18 cellular contexts compared by ENCODE assay signal in the genomic region with DNA sequence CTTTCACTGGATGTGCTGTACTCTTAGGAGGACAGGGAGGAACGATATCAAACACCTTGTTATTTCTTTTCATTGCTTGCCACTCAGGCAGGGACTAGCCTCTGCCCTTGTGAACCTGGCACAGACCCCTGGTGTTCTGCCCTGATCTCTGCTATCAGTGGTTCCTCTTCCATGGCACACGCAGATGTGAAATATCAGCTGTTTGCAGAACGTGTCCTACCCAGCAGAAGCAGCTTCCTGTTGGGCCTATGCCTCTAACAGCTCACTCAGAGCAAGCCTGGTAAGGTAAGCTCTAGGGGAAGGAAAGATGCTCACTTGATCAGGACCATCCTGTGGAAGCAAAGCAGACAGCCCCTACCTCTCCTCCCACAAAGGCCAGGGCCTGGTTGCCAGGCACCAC. TPM values are rescaled to one million over a fixed set of nuclear protein-coding genes. Genes with fewer than 3 reads are reported as not detected.
DNase-seq lines count a peak whose midpoint lies in the region; ATAC-seq, FAIRE-seq and TF ChIP-seq lines count a peak whose summit lies in the region.
"Had no signal": no experiment of that assay in that cellular context is flagged by ENCODE, and none has a peak within 500 bp of the region (broad histone marks: within the 10 kb centered on the region; RNA-seq: fewer than 3 reads in every experiment).

No MANE protein-coding gene starts in this region.

- TF ChIP-seq CTCF in bronchial epithelial cell (IDR thresholded peaks at IDR 0.05; ENCODE audit: insufficient read depth, low read length, severe bottlenecking) = no peak
- TF ChIP-seq CTCF in psoas muscle (IDR thresholded peaks at IDR 0.05) = no peak
- TF ChIP-seq CTCF in breast epithelium (IDR thresholded peaks at IDR 0.05) = no peak
- no peak for TF ChIP-seq CTCF in GM13976 (IDR thresholded peaks at IDR 0.05; ENCODE audit: borderline replicate concordance, control extremely low read depth, extremely low read depth, insufficient read depth, missing control alignments)

- intact Hi-C loops in activated CD4-positive, alpha-beta T cell treated with anti-CD3 and anti-CD28 coated beads for 36 hours (cut with DNase I, micrococcal nuclease) = no loop called here
- intact Hi-C loops in psoas muscle (cut with DNase I) (no loop called here), breast epithelium (cut with DNase I; ENCODE audit: low total_unique reads) (no loop called here)

- peak overlapping the region; percentile 50 for H3K27ac ChIP-seq in psoas muscle
- H3K27ac ChIP-seq in breast epithelium = no peak overlapping the region
- H3K27ac ChIP-seq: thoracic aorta had no signal

- H3K36me3 Mint-ChIP-seq in activated CD4-positive, alpha-beta T cell treated with anti-CD3 and anti-CD28 coated beads for 36 hours (ENCODE audit: low read depth) = peaks cover 4% of the 10 kb centered on the region

- CTCF ChIA-PET in activated CD4-positive, alpha-beta T cell treated with anti-CD3 and anti-CD28 coated beads for 36 hours (lab: Charles Lee) = interaction anchor here (0.7 to 3.0 kb wide), 4 partner anchors 41 to 865 kb away, joined by 3 to 12 read pairs (median 3); no protein-coding TSS in a partner anchor

- POLR2A ChIA-PET in activated CD4-positive, alpha-beta T cell treated with anti-CD3 and anti-CD28 coated beads for 36 hours (lab: Charles Lee) = interaction anchor here (0.5 to 0.7 kb wide), 2 partner anchors 132 to 621 kb away, joined by 3 to 4 read pairs; no protein-coding TSS in a partner anchor

- ATAC-seq in activated CD4-positive, alpha-beta T cell treated with anti-CD3 and anti-CD28 coated beads for 36 hours = peak; percentile 12
- ATAC-seq in psoas muscle = peak; percentile 31 to 78 (median 56)
- ATAC-seq: CD8-positive, alpha-beta T cell had no signal

- H3K4me1 Mint-ChIP-seq in activated CD4-positive, alpha-beta T cell treated with anti-CD3 and anti-CD28 coated beads for 36 hours = peaks cover 12% of the 10 kb centered on the region

- no peaks in the 10 kb centered on the region for H3K9me3 ChIP-seq in psoas muscle
- no peaks in the 10 kb centered on the region for H3K9me3 ChIP-seq in breast epithelium
- H3K9me3 ChIP-seq: thoracic aorta had no signal

- H3K4me3 Mint-ChIP-seq in activated CD4-positive, alpha-beta T cell treated with anti-CD3 and anti-CD28 coated beads for 36 hours = no peak overlapping the region
- H3K4me3 Mint-ChIP-seq: activated naive CD4-positive, alpha-beta T cell treated with anti-CD3 and anti-CD28 coated beads, Interleukin-2, amount 50 U/mL, for 24 hours; CD8-positive, alpha-beta T cell had no signal

- no peaks in the 10 kb centered on the region for H3K27me3 Mint-ChIP-seq in activated CD4-positive, alpha-beta T cell treated with anti-CD3 and anti-CD28 coated beads for 36 hours
- H3K27me3 Mint-ChIP-seq: activated naive CD4-positive, alpha-beta T cell treated with anti-CD3 and anti-CD28 coated beads, Interleukin-2, amount 50 U/mL, for 24 hours had no signal

- in situ Hi-C loops in GM13976 (cut with MboI; ENCODE audit: low sequenced_read_pairs, unreplicated experiment) = no loop called here

- no peak for DNase-seq in activated CD4-positive, alpha-beta T cell treated with anti-CD3 and anti-CD28 coated beads for 36 hours
- DNase-seq in activated CD4-positive, alpha-beta T cell treated with anti-CD3 and anti-CD28 coated beads for 1 hour = no peak
- DNase-seq in Kasumi-1 (lab: John Stamatoyannopoulos, UW) (peak; percentile 70 to 71), bronchial epithelial cell (ENCODE audit: low read depth) (no peak), psoas muscle (peak in 1 of 2 donors; percentile 64), breast epithelium (ENCODE audit: low spot score in 2 of 2) (no peak), GM13976 (ENCODE audit: low spot score) (no peak), activated gamma-delta T cell (lab: John Stamatoyannopoulos, UW) (no peak)
- DNase-seq: activated CD4-positive, alpha-beta T cell treated with anti-CD3 and anti-CD28 coated beads for 48 hours; CD8-positive, alpha-beta T cell; DND-41; effector CD4-positive, alpha-beta T cell; mammary epithelial cell; MM.1S; right cardiac atrium had no signal

- no peaks in the 10 kb centered on the region for H3K9me3 Mint-ChIP-seq in activated CD4-positive, alpha-beta T cell treated with anti-CD3 and anti-CD28 coated beads for 36 hours (ENCODE audit: low read depth)
- H3K9me3 Mint-ChIP-seq: activated naive CD4-positive, alpha-beta T cell treated with anti-CD3 and anti-CD28 coated beads, Interleukin-2, amount 50 U/mL, for 24 hours; CD8-positive, alpha-beta T cell had no signal

- H3K27ac Mint-ChIP-seq in activated CD4-positive, alpha-beta T cell treated with anti-CD3 and anti-CD28 coated beads for 36 hours = peak overlapping the region; percentile 51

- H3K4me1 ChIP-seq in psoas muscle (peaks cover 19% of the 10 kb centered on the region), breast epithelium (no peaks in the 10 kb centered on the region)

- 23 to 44% (median 28%) methylated on average over 3 of the region's 3 CpGs for WGBS in psoas muscle, 3 donors

- H3K36me3 ChIP-seq in bronchial epithelial cell (ENCODE audit: control insufficient read depth, insufficient read depth, low read length) (peaks cover 2% of the 10 kb centered on the region), psoas muscle (ENCODE audit: insufficient read depth in 1 of 2, low read depth in 1 of 2) (peaks cover 0 to 15% of the 10 kb centered on the region in 2 donors), breast epithelium (no peaks in the 10 kb centered on the region)
- H3K36me3 ChIP-seq: thoracic aorta had no signal

- no peak overlapping the region for H3K4me3 ChIP-seq in bronchial epithelial cell (ENCODE audit: low read depth, low read length)
- H3K4me3 ChIP-seq in psoas muscle = no peak overlapping the region
- H3K4me3 ChIP-seq in breast epithelium = no peak overlapping the region
- H3K4me3 ChIP-seq: thoracic aorta had no signal

- FAIRE-seq in bronchial epithelial cell (lab: Jason Lieb, UNC) = peak; percentile 90
- FAIRE-seq: A204.1 had no signal

- no peaks in the 10 kb centered on the region for H3K27me3 ChIP-seq in bronchial epithelial cell (ENCODE audit: control insufficient read depth, insufficient read depth, low read length)
- H3K27me3 ChIP-seq in psoas muscle (ENCODE audit: insufficient read depth in 3 of 3, low read length in 2 of 3) = no peaks in the 10 kb centered on the region
- no peaks in the 10 kb centered on the region for H3K27me3 ChIP-seq in breast epithelium

- TF ChIP-seq POLR2A in breast epithelium (IDR thresholded peaks at IDR 0.05) = no peak

RNA-seq across cellular contexts. Expression of gene GFOD2, which starts 41.1 kb away (rescaled TPM):
- 10 to 100 TPM in 1 of 2 experiments, 1 to 10 TPM in 1; 8.7 to 11.5 TPM for total RNA-seq in activated CD4-positive, alpha-beta T cell treated with anti-CD3 and anti-CD28 coated beads for 36 hours
- total RNA-seq in bronchial epithelial cell (17.9 and 23.6 TPM in 2 replicates), psoas muscle (10 to 100 TPM in 1 of 4 donors, 1 to 10 TPM in 3; 8.0 to 11.3 (median 9.0) TPM), breast epithelium (10 to 100 TPM; 11.4 to 22.0 (median 21.4) TPM)
- polyA plus RNA-seq in psoas muscle = 10 to 100 TPM; 12.2 to 17.3 (median 17.0) TPM

RNA-seq across cellular contexts. Expression of gene RANBP10, which starts 46.2 kb away (rescaled TPM):
- 10 to 100 TPM; 15.6 to 18.0 TPM for total RNA-seq in activated CD4-positive, alpha-beta T cell treated with anti-CD3 and anti-CD28 coated beads for 36 hours
- total RNA-seq in bronchial epithelial cell (2.6 and 3.3 TPM in 2 replicates), psoas muscle (10 to 100 TPM; 17.6 to 27.9 (median 25.2) TPM), breast epithelium (10 to 100 TPM in 2 of 3 donors, 1 to 10 TPM in 1; 7.7 to 13.2 (median 13.1) TPM)
- 10 to 100 TPM in 2 of 3 donors, 1 to 10 TPM in 1; 9.1 to 16.3 (median 11.1) TPM for polyA plus RNA-seq in psoas muscle

RNA-seq across cellular contexts. Expression of gene TSNAXIP1, which starts 46.5 kb away (rescaled TPM):
- 1 to 10 TPM in 1 of 2 experiments, under 1 TPM in 1; 0.62 to 1.1 TPM for total RNA-seq in activated CD4-positive, alpha-beta T cell treated with anti-CD3 and anti-CD28 coated beads for 36 hours
- total RNA-seq in bronchial epithelial cell (under 0.01 and 0.13 TPM in 2 replicates), psoas muscle (under 1 TPM; 0.29 to 0.88 (median 0.60) TPM), breast epithelium (1 to 10 TPM; 1.1 to 4.2 (median 3.9) TPM)
- polyA plus RNA-seq in psoas muscle = 1 to 10 TPM in 1 of 3 donors, under 1 TPM in 2; 0.27 to 1.4 (median 0.65) TPM

Comparison
In these comparisons a context has a peak if more than half of its experiments do, and no peak if none do; other contexts are left out.
1. DNase-seq: peak in Kasumi-1 (2 of 2); none in activated CD4-positive, alpha-beta T cell treated with anti-CD3 and anti-CD28 coated beads for 36 hours (single experiment), activated CD4-positive, alpha-beta T cell treated with anti-CD3 and anti-CD28 coated beads for 1 hour (single experiment), bronchial epithelial cell (single experiment), breast epithelium (0 of 2), GM13976 (single experiment) and activated gamma-delta T cell (single experiment).